In the genomic region with DNA sequence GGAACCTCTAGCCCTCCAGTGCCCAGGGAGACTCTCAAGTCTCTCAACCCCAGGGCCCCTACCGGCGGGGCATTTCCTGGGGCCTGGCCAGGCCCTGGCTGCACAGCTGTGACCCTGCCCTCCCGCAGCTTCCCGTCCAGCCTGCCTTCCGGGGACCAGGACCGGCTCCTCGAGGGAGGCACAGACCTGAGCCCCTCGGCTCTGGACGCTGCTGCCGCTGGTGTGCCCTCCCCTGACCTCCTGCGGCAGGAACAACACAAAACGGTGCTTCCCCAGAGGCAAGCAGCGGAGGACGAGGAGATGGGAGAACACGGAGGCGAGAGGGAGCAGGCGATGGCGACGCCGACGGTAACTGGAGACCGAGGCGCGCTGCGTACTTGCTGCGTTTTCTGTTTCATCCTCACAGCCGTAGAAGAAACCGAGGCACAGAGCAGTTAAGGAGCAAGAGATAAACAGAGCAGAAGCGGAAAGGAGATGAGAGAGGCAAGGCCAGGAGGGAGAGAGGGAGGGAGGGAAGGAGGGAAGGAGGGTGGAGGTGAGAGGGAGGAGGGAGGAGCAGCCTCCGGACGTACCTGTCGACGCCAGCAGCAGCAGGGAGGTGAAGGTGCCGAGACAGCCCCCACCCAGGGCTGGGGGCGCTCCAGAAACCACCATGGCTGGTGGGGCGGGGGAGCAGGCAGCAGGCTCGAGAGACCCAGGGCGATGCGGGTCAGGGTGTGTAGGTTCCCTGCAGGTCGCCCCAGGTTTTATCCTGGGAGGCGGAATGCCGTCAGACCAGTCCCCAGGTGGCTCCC, we compare ENCODE assay signal across 9 cellular contexts. TPM values are rescaled to one million over a fixed set of nuclear protein-coding genes. Genes with fewer than 3 reads are reported as not detected.
A peak's percentile ranks its signal among the peaks of the same experiment; 100 is the strongest.
DNase-seq lines count a peak whose midpoint lies in the region; ATAC-seq, FAIRE-seq and TF ChIP-seq lines count a peak whose summit lies in the region.
"Had no signal": no experiment of that assay in that cellular context is flagged by ENCODE, and none has a peak within 500 bp of the region (broad histone marks: within the 10 kb centered on the region; RNA-seq: fewer than 3 reads in every experiment).

A gene with protein sequence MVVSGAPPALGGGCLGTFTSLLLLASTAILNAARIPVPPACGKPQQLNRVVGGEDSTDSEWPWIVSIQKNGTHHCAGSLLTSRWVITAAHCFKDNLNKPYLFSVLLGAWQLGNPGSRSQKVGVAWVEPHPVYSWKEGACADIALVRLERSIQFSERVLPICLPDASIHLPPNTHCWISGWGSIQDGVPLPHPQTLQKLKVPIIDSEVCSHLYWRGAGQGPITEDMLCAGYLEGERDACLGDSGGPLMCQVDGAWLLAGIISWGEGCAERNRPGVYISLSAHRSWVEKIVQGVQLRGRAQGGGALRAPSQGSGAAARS (minus strand): TSS at position 720 of the 794 bp plus-strand sequence. CDS start 66 bp downstream, at position 654.

- peaks cover 14% of the 10 kb centered on the region for H3K9me3 ChIP-seq in PC-9 (ENCODE audit: insufficient read depth, low read depth)
- H3K9me3 ChIP-seq in pancreas, result no peaks in the 10 kb centered on the region
- peaks cover 12% of the 10 kb centered on the region for H3K9me3 ChIP-seq in MG63

- H3K36me3 ChIP-seq in PC-9 (ENCODE audit: low read depth), result peaks cover 30% of the 10 kb centered on the region
- no peaks in the 10 kb centered on the region for H3K36me3 ChIP-seq in pancreas
- no peaks in the 10 kb centered on the region for H3K36me3 ChIP-seq in MG63

- H3K4me1 ChIP-seq in PC-9 (replicated peaks; ENCODE audit: insufficient read depth) (peaks cover 14% of the 10 kb centered on the region), pancreas (peaks cover 0 to 3% (median 0%) of the 10 kb centered on the region in 3 donors)

- no peaks in the 10 kb centered on the region for H3K9me2 ChIP-seq in PC-9 (ENCODE audit: insufficient read depth)

- POLR2A ChIA-PET in PC-9 (lab: Charles Lee; ENCODE audit: unreplicated experiment), result interaction anchor here (0.6 kb wide), 2 partner anchors 80 to 184 kb away, joined by 3 read pairs; no protein-coding TSS in a partner anchor

- no peak within 1 kb of the TSS for H2AFZ ChIP-seq in PC-9

- H3K27me3 ChIP-seq in PC-9 (ENCODE audit: insufficient read depth, low read depth) (no peaks in the 10 kb centered on the region), pancreas (no peaks in the 10 kb centered on the region), MG63 (no peaks in the 10 kb centered on the region)

- H4K20me1 ChIP-seq in PC-9 (ENCODE audit: insufficient read depth), result peaks cover 5% of the 10 kb centered on the region

- no peak for FAIRE-seq in pancreas (lab: Jason Lieb, UNC)

- CTCF ChIA-PET in PC-9 (lab: Charles Lee), result interaction anchor here (0.6 to 1.1 kb wide), 3 partner anchors 16 to 62 kb away, joined by 4 to 11 read pairs (median 4); no protein-coding TSS in a partner anchor

- peak; percentile 74 to 84 (median 80) for ATAC-seq in pancreas
- no peak for ATAC-seq in HG02610 (IDR thresholded peaks at IDR 0.05; ENCODE audit: unreplicated experiment)
- no peak for ATAC-seq in GM19467 (IDR thresholded peaks at IDR 0.05; ENCODE audit: unreplicated experiment)

- no peak for TF ChIP-seq CTCF in PC-9 (conservative IDR thresholded peaks at IDR 0.05)
- TF ChIP-seq CTCF in epithelial cell of esophagus (IDR thresholded peaks at IDR 0.05; ENCODE audit: insufficient read depth, low read depth, low read length, missing control alignments), result no peak
- TF ChIP-seq CTCF in pancreas (IDR thresholded peaks at IDR 0.05), result no peak

- peak within 1 kb of the TSS; percentile 95 for H3K27ac ChIP-seq in PC-9
- peak within 1 kb of the TSS; percentile 93 to 97 (median 96) for H3K27ac ChIP-seq in pancreas

- H3K79me2 ChIP-seq in PC-9 (ENCODE audit: low read depth), result peaks cover 37% of the 10 kb centered on the region

- peaks cover 43% of the 10 kb centered on the region; the same call in 1 of the 2 replicates for H3F3A ChIP-seq in PC-9 (ENCODE audit: insufficient read depth, low read depth)

- DNase-seq in DMS53 treated with DMSO at 0.1 percent for 48 hours (lab: John Stamatoyannopoulos, UW; ENCODE audit: unreplicated experiment) (peak; percentile 40), PC-9 (peak; percentile 88 to 98), epithelial cell of esophagus (ENCODE audit: low read depth) (peak; percentile 56), pancreas (peak; percentile 73 to 88 (median 79)), MG63 (no peak)
- DNase-seq in effector CD4-positive, alpha-beta T cell, result no peak
- DNase-seq: caudate nucleus had no signal

- 8 to 18% methylated on average over 38 to 42 of the region's 42 CpGs for WGBS in pancreas, 2 donors

- peak within 1 kb of the TSS; percentile 99 for H3K4me3 ChIP-seq in PC-9
- peak within 1 kb of the TSS; percentile 44 for H3K4me3 ChIP-seq in epithelial cell of esophagus (ENCODE audit: low read length)
- H3K4me3 ChIP-seq in pancreas, result peak within 1 kb of the TSS; percentile 36 to 59 (median 50)
- H3K4me3 ChIP-seq in MG63, result no peak within 1 kb of the TSS

- BruUV-seq in PC-9 (replicated peaks; lab: Mats Ljungman, UMichigan), result TSS peak; percentile 86

- intact Hi-C loops in PC-9 (cut with micrococcal nuclease; ENCODE audit: unreplicated experiment) (loop anchor here (1.0 to 5.0 kb wide), 4 partner anchors 22 to 81 kb away; a partner anchor contains a TSS), pancreas (cut with DNase I) (no loop called here)

- H3K4me2 ChIP-seq in PC-9, result peak within 1 kb of the TSS; percentile 85

RNA-seq across cellular contexts. Expression of the gene that starts here (rescaled TPM):
- total RNA-seq in PC-9 (2021) (98.2 and 99.7 TPM in 2 replicates), pancreas (10 to 100 TPM in 3 of 6 donors, 1 to 10 TPM in 3; 8.4 to 28.5 (median 13.1) TPM)
- 10 to 100 TPM; 48.7 to 59.5 TPM for polyA plus RNA-seq in pancreas
- not detected in 2 replicates for total RNA-seq in MG63 (2014; rRNA removed; shearing (Covaris generic); ENCODE audit: low replicate concordance)

Comparison
In these comparisons a context has a peak if more than half of its experiments do, and no peak if none do; other contexts are left out.
1. DNase-seq: peak in DMS53 treated with DMSO at 0.1 percent for 48 hours (single experiment), PC-9 (2 of 2), epithelial cell of esophagus (single experiment) and pancreas (6 of 6); none in MG63 (single experiment) and effector CD4-positive, alpha-beta T cell (single experiment).
2. ATAC-seq: peak in pancreas (4 of 4); none in HG02610 (single experiment) and GM19467 (single experiment).